ENCODE assay signal across 2 cellular contexts in the genomic region with DNA sequence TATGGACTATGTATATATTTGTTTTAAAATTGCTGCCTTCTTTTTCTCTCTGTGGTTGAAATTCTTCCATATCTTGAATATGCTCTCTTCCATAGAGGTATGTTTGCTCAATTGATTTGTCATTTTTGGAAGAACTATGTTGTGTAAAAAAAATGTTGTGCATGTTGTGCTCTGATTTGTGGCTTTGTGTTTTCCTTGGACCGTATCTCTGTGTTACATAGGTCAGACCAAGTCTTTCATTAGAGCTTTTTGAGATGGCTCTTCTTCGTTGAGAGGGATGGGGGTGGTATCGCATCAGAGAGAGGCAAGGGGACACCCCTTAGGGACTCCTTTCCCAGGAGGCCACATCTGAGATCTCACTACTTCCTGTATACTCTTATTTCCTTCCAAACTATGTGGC.
TF ChIP-seq lines count a peak whose summit lies in the region.

No MANE protein-coding gene starts in this region.

TF ChIP-seq in HepG2, 621 proteins besides CTCF, POLR2A, EP300 and RAD21:
- TF ChIP-seq, protein P1, sequence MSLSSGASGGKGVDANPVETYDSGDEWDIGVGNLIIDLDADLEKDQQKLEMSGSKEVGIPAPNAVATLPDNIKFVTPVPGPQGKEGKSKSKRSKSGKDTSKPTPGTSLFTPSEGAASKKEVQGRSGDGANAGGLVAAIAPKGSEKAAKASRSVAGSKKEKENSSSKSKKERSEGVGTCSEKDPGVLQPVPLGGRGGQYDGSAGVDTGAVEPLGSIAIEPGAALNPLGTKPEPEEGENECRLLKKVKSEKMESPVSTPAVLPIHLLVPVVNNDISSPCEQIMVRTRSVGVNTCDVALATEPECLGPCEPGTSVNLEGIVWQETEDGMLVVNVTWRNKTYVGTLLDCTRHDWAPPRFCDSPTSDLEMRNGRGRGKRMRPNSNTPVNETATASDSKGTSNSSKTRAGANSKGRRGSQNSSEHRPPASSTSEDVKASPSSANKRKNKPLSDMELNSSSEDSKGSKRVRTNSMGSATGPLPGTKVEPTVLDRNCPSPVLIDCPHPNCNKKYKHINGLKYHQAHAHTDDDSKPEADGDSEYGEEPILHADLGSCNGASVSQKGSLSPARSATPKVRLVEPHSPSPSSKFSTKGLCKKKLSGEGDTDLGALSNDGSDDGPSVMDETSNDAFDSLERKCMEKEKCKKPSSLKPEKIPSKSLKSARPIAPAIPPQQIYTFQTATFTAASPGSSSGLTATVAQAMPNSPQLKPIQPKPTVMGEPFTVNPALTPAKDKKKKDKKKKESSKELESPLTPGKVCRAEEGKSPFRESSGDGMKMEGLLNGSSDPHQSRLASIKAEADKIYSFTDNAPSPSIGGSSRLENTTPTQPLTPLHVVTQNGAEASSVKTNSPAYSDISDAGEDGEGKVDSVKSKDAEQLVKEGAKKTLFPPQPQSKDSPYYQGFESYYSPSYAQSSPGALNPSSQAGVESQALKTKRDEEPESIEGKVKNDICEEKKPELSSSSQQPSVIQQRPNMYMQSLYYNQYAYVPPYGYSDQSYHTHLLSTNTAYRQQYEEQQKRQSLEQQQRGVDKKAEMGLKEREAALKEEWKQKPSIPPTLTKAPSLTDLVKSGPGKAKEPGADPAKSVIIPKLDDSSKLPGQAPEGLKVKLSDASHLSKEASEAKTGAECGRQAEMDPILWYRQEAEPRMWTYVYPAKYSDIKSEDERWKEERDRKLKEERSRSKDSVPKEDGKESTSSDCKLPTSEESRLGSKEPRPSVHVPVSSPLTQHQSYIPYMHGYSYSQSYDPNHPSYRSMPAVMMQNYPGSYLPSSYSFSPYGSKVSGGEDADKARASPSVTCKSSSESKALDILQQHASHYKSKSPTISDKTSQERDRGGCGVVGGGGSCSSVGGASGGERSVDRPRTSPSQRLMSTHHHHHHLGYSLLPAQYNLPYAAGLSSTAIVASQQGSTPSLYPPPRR (CRISPR knock-in tag; IDR thresholded peaks at IDR 0.05; ENCODE audit: borderline replicate concordance), result no peak
- TF ChIP-seq ZNF891 (CRISPR knock-in tag; IDR thresholded peaks at IDR 0.05) (no peak), SOX5 (CRISPR knock-in tag; IDR thresholded peaks at IDR 0.05; ENCODE audit: borderline replicate concordance) (no peak), IKZF4 (CRISPR knock-in tag; IDR thresholded peaks at IDR 0.05; ENCODE audit: borderline replicate concordance, low read depth, not compliant biosample characterization) (no peak), TBP (CRISPR knock-in tag; IDR thresholded peaks at IDR 0.05) (no peak), ZNF552 (CRISPR knock-in tag; IDR thresholded peaks at IDR 0.05; ENCODE audit: borderline replicate concordance) (no peak), PHB2 (IDR thresholded peaks at IDR 0.05; ENCODE audit: partially characterized antibody) (no peak), ZNF225 (CRISPR knock-in tag; IDR thresholded peaks at IDR 0.05) (no peak), SNAI1 (CRISPR knock-in tag; IDR thresholded peaks at IDR 0.05; ENCODE audit: borderline replicate concordance) (no peak), ZNF775 (CRISPR knock-in tag; IDR thresholded peaks at IDR 0.05; ENCODE audit: borderline replicate concordance) (no peak), NR2C2 (CRISPR knock-in tag; IDR thresholded peaks at IDR 0.05; ENCODE audit: borderline replicate concordance) (no peak), ARNT2 (CRISPR knock-in tag; IDR thresholded peaks at IDR 0.05; ENCODE audit: low read depth) (no peak), ZNF703 (CRISPR knock-in tag; IDR thresholded peaks at IDR 0.05; ENCODE audit: borderline replicate concordance) (no peak), KAT8 (CRISPR knock-in tag; IDR thresholded peaks at IDR 0.05) (no peak), ZNF780A (CRISPR knock-in tag; IDR thresholded peaks at IDR 0.05) (no peak), KLF16 (CRISPR knock-in tag; IDR thresholded peaks at IDR 0.05) (no peak), FOXK2 (IDR thresholded peaks at IDR 0.05) (no peak), MIER3 (CRISPR knock-in tag; IDR thresholded peaks at IDR 0.05; ENCODE audit: borderline replicate concordance) (no peak)

TF ChIP-seq in GM23338, 12 proteins besides CTCF, POLR2A, EP300 and RAD21:
- TF ChIP-seq JUNB (IDR thresholded peaks at IDR 0.05; ENCODE audit: unreplicated experiment) (no peak), ZNF331 (CRISPR knock-in tag; IDR thresholded peaks at IDR 0.05; ENCODE audit: low read depth) (no peak), EZH2phosphoT487 (IDR thresholded peaks at IDR 0.05; ENCODE audit: unreplicated experiment) (no peak), STAT1 (IDR thresholded peaks at IDR 0.05; ENCODE audit: unreplicated experiment) (no peak), ZNF114 (CRISPR knock-in tag; IDR thresholded peaks at IDR 0.05) (no peak), CREB1 (CRISPR knock-in tag; IDR thresholded peaks at IDR 0.05; ENCODE audit: low read depth) (no peak), EZH2 (IDR thresholded peaks at IDR 0.05; ENCODE audit: low read depth, unreplicated experiment) (no peak), NANOG (IDR thresholded peaks at IDR 0.05; ENCODE audit: borderline replicate concordance) (no peak)
- TF ChIP-seq, protein P2, sequence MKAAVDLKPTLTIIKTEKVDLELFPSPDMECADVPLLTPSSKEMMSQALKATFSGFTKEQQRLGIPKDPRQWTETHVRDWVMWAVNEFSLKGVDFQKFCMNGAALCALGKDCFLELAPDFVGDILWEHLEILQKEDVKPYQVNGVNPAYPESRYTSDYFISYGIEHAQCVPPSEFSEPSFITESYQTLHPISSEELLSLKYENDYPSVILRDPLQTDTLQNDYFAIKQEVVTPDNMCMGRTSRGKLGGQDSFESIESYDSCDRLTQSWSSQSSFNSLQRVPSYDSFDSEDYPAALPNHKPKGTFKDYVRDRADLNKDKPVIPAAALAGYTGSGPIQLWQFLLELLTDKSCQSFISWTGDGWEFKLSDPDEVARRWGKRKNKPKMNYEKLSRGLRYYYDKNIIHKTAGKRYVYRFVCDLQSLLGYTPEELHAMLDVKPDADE (IDR thresholded peaks at IDR 0.05), result no peak
- TF ChIP-seq, protein P3, sequence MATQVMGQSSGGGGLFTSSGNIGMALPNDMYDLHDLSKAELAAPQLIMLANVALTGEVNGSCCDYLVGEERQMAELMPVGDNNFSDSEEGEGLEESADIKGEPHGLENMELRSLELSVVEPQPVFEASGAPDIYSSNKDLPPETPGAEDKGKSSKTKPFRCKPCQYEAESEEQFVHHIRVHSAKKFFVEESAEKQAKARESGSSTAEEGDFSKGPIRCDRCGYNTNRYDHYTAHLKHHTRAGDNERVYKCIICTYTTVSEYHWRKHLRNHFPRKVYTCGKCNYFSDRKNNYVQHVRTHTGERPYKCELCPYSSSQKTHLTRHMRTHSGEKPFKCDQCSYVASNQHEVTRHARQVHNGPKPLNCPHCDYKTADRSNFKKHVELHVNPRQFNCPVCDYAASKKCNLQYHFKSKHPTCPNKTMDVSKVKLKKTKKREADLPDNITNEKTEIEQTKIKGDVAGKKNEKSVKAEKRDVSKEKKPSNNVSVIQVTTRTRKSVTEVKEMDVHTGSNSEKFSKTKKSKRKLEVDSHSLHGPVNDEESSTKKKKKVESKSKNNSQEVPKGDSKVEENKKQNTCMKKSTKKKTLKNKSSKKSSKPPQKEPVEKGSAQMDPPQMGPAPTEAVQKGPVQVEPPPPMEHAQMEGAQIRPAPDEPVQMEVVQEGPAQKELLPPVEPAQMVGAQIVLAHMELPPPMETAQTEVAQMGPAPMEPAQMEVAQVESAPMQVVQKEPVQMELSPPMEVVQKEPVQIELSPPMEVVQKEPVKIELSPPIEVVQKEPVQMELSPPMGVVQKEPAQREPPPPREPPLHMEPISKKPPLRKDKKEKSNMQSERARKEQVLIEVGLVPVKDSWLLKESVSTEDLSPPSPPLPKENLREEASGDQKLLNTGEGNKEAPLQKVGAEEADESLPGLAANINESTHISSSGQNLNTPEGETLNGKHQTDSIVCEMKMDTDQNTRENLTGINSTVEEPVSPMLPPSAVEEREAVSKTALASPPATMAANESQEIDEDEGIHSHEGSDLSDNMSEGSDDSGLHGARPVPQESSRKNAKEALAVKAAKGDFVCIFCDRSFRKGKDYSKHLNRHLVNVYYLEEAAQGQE (IDR thresholded peaks at IDR 0.05; ENCODE audit: unreplicated experiment), result no peak
